Comparison of ENCODE assay signal across 11 cellular contexts in the genomic region with DNA sequence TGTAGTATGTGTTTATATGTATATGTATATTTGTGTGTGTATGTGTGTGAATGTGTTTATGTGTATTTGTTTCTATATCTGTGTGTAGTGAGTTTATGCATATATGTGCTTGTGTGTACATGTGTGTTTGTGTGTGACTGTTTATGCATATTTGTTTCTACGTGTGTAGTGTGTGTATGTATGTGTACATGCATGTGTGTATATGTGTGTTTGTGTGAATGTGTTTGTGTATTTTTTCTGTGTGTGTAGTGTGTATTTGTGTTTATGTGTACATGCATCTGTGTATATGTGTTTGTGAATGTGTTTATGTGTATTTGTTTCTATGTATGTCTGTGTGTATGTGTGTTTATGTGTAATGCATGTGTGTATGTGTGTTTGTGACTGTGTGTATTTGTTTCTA. TPM values are rescaled to one million over a fixed set of nuclear protein-coding genes. Genes with fewer than 3 reads are reported as not detected.
"Had no signal": no experiment of that assay in that cellular context is flagged by ENCODE, and none has a peak within 500 bp of the region (broad histone marks: within the 10 kb centered on the region; RNA-seq: fewer than 3 reads in every experiment).

No MANE protein-coding gene starts in this region.

- H3K9me3 Mint-ChIP-seq: GM23338, H9 had no signal

- H3K27ac Mint-ChIP-seq: GM23338, H9, HFFc6 had no signal

- H2AFZ ChIP-seq: GM23338 had no signal

- DNase-seq: H9, HCEC 1CT, HFFc6, Karpas-422, KBM-7 had no signal

- H3K4me3 ChIP-seq: GM23338 had no signal

- H3K27ac ChIP-seq: HL-60, KMS-11 had no signal

- H3K4me2 ChIP-seq: GM23338, KMS-11 had no signal

- FAIRE-seq: H1, H54 had no signal

- H3K9ac ChIP-seq: KMS-11 had no signal

- H3K4me3 Mint-ChIP-seq: GM23338, H9, HFFc6 had no signal

RNA-seq across cellular contexts. Expression of a gene that starts 12.1 kb away (rescaled TPM):
- total RNA-seq: HFFc6, HT1080 had no signal
